In the genomic region with DNA sequence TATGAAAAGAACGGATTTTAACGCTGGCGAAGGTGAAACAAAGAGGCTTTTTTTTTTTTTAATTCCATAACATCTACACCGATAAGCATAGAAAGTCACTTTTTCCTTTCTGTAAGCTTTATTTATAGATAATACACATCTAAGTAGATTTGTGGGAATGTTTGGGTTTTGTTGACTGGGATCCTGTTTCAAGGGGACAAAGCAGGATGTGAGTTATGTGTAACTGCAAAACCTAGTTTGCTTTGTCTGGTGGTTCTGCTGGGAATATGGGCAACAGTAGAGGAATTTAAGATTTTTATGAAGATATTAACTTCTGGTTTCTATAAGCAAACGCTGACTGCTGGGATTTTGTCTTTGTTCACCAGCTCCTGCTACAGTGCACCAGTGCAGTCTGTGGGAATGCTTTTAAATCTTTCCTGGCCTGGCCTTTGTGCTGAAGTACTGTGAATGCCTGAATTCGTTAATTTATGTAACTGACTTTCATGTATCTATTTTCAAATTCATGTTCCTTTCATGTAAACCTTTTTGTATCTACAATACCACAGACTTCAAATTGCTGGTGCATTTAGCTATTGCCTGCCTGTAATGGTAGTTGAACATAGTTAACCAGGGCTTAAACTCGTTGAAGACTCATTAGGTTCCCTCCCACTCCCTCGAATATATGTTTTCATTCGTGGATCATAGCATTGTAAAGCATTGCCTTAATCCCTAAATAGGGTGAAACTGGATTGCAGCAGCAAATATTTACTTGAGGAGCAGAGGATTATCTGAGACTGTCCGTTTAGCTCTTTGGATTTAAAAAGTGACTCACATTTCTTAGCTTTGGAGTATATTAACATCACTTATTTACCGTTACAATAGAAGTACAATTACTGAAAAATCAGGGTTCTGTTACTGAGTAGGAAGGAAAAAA, we compare ENCODE assay signal across 7 cellular contexts. TPM values are rescaled to one million over a fixed set of nuclear protein-coding genes. Genes with fewer than 3 reads are reported as not detected.
A peak's percentile ranks its signal among the peaks of the same experiment; 100 is the strongest.
DNase-seq lines count a peak whose midpoint lies in the region; ATAC-seq and TF ChIP-seq lines count a peak whose summit lies in the region.

No MANE protein-coding gene starts in this region.

- H3K9ac ChIP-seq in HCT116 (ENCODE audit: low read length), result peak overlapping the region; percentile 81

- intact Hi-C loops in HCT116 (cut with micrococcal nuclease), result loop anchor here (5.0 to 10.0 kb wide), 3 partner anchors 75 to 438 kb away; a partner anchor contains a TSS

- no peak for DNase-seq in HCT116 (ENCODE audit: low read depth, low spot score)
- DNase-seq in fibroblast of villous mesenchyme (ENCODE audit: low read depth), result peak; percentile 7
- peak; percentile 6 for DNase-seq in renal cortical epithelial cell (ENCODE audit: low read depth)
- DNase-seq in SK-N-DZ (ENCODE audit: low spot score), result no peak
- no peak for DNase-seq in COLO829 (ENCODE audit: low spot score)

- no peak overlapping the region for H2AFZ ChIP-seq in HCT116 (ENCODE audit: low read depth, low read length, poor library complexity, severe bottlenecking)

- H3K27ac ChIP-seq in HCT116 (ENCODE audit: low read depth, low read length), result no peak overlapping the region

- no peak for TF ChIP-seq POLR2A in HCT116 (IDR thresholded peaks at IDR 0.05; ENCODE audit: borderline replicate concordance, extremely low read depth, insufficient read depth, insufficient read length)

- peaks cover 0 to 7% of the 10 kb centered on the region in 2 experiments; a peak in 3 of 4 replicates for H3K4me1 ChIP-seq in HCT116 (ENCODE audit: control insufficient read depth in 1 of 2, insufficient read depth in 2 of 2, low read length in 2 of 2)

- no peaks in the 10 kb centered on the region for H3K36me3 ChIP-seq in HCT116 (ENCODE audit: control insufficient read depth in 1 of 2, insufficient read depth in 2 of 2, low read length in 2 of 2)

- peaks cover 21% of the 10 kb centered on the region for H3K79me2 ChIP-seq in HCT116 (ENCODE audit: insufficient read depth, low read length)

- H3K9me3 ChIP-seq in HCT116 (ENCODE audit: control insufficient read depth in 1 of 2, insufficient read depth in 1 of 2, low read depth in 1 of 2, low read length in 2 of 2), result no peaks in the 10 kb centered on the region

- H4K20me1 ChIP-seq in HCT116 (ENCODE audit: insufficient read depth), result no peaks in the 10 kb centered on the region

- H3K4me3 ChIP-seq in HCT116 (replicated peaks in 1 of 2; ENCODE audit: low read depth in 1 of 2, low read length in 2 of 2) (peak overlapping the region; percentile 88 to 96), fibroblast of villous mesenchyme (ENCODE audit: low read depth, low read length) (peak overlapping the region; percentile 97)

- BruUV-seq in HCT116 (replicated peaks; lab: Mats Ljungman, UMichigan), result no TSS peak

- RAD21 ChIA-PET in HCT116 (lab: Charles Lee; ENCODE audit: low non-redundant PET in 1 of 2, low total read pairs in 2 of 2, uncharacterized antibody in 2 of 2, unreplicated experiment in 2 of 2), result no interaction called here

- POLR2A ChIA-PET in HCT116 (lab: Charles Lee), result interaction anchor here (1.0 to 1.2 kb wide), 2 partner anchors 8 to 9 kb away, joined by 4 to 6 read pairs; no protein-coding TSS in a partner anchor

- CTCF ChIA-PET in HCT116 (lab: Charles Lee), result interaction anchor here (1.3 to 3.0 kb wide), 2 partner anchors 9 to 22 kb away, joined by 3 to 14 read pairs; no protein-coding TSS in a partner anchor

- peak overlapping the region; percentile 84 for H3K4me2 ChIP-seq in HCT116 (ENCODE audit: low read length)

- TF ChIP-seq CTCF in HCT116 (IDR thresholded peaks at IDR 0.05 in 2 of 3, conservative IDR thresholded peaks at IDR 0.05 in 1 of 3; ENCODE audit: borderline replicate concordance in 1 of 3, insufficient read depth in 1 of 3, low read depth in 2 of 3, low read length in 2 of 3) (no peak), fibroblast of villous mesenchyme (IDR thresholded peaks at IDR 0.05; ENCODE audit: insufficient read depth, low read depth, low read length) (no peak)

- ATAC-seq in HCT116 (no peak), SK-N-SH treated with all-trans-retinoic acid at 6 μM for 48 hours (peak; percentile 24), HG03039 (IDR thresholded peaks at IDR 0.05; ENCODE audit: unreplicated experiment) (no peak)

- no peaks in the 10 kb centered on the region for H3K27me3 ChIP-seq in HCT116 (ENCODE audit: insufficient read depth, low read length)

- TF ChIP-seq RAD21 in HCT116 (IDR thresholded peaks at IDR 0.05; ENCODE audit: low read depth), result no peak

- H3K9me2 ChIP-seq in HCT116 (ENCODE audit: insufficient read depth), result no peaks in the 10 kb centered on the region

TF ChIP-seq in HCT116, 20 proteins besides CTCF, POLR2A, EP300 and RAD21 (continues in another document):
- no peak for TF ChIP-seq ZNF274 (IDR thresholded peaks at IDR 0.05; ENCODE audit: low read depth, low read length)
- TF ChIP-seq TCF7L2 (IDR thresholded peaks at IDR 0.05; ENCODE audit: borderline replicate concordance, extremely low read depth, insufficient read depth, insufficient read length), result no peak
- TF ChIP-seq CEBPB (IDR thresholded peaks at IDR 0.05; ENCODE audit: low read depth), result no peak
- TF ChIP-seq FOSL1 (IDR thresholded peaks at IDR 0.05; ENCODE audit: low read depth), result no peak
- TF ChIP-seq SIN3A (IDR thresholded peaks at IDR 0.05; ENCODE audit: low read depth), result no peak
- no peak for TF ChIP-seq EZH2 (IDR thresholded peaks at IDR 0.05)
- no peak for TF ChIP-seq YY1 (IDR thresholded peaks at IDR 0.05; ENCODE audit: extremely low read depth, insufficient replicate concordance, low read depth, low read length)
- no peak for TF ChIP-seq ZFX (IDR thresholded peaks at IDR 0.05)
- no peak for TF ChIP-seq POLR2AphosphoS5 (IDR thresholded peaks at IDR 0.05; ENCODE audit: low read depth, low read length)
- TF ChIP-seq, protein P1, sequence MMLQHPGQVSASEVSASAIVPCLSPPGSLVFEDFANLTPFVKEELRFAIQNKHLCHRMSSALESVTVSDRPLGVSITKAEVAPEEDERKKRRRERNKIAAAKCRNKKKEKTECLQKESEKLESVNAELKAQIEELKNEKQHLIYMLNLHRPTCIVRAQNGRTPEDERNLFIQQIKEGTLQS (IDR thresholded peaks at IDR 0.05), result no peak
- TF ChIP-seq EGR1 (IDR thresholded peaks at IDR 0.05; ENCODE audit: low read depth), result no peak
- TF ChIP-seq, protein P2, sequence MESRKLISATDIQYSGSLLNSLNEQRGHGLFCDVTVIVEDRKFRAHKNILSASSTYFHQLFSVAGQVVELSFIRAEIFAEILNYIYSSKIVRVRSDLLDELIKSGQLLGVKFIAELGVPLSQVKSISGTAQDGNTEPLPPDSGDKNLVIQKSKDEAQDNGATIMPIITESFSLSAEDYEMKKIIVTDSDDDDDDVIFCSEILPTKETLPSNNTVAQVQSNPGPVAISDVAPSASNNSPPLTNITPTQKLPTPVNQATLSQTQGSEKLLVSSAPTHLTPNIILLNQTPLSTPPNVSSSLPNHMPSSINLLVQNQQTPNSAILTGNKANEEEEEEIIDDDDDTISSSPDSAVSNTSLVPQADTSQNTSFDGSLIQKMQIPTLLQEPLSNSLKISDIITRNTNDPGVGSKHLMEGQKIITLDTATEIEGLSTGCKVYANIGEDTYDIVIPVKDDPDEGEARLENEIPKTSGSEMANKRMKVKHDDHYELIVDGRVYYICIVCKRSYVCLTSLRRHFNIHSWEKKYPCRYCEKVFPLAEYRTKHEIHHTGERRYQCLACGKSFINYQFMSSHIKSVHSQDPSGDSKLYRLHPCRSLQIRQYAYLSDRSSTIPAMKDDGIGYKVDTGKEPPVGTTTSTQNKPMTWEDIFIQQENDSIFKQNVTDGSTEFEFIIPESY (IDR thresholded peaks at IDR 0.05; ENCODE audit: extremely low read depth, insufficient replicate concordance, low read length), result no peak

TF ChIP-seq in SK-N-SH treated with all-trans-retinoic acid at 6 μM for 48 hours, 23 proteins besides CTCF, POLR2A, EP300 and RAD21:
- TF ChIP-seq ESRRG (CRISPR knock-in tag; IDR thresholded peaks at IDR 0.05) (no peak), ISL1 (CRISPR knock-in tag; IDR thresholded peaks at IDR 0.05) (no peak), PPARA (CRISPR knock-in tag; IDR thresholded peaks at IDR 0.05; ENCODE audit: borderline replicate concordance) (no peak), ZNF70 (CRISPR knock-in tag; IDR thresholded peaks at IDR 0.05) (no peak), ZNF565 (CRISPR knock-in tag; conservative IDR thresholded peaks at IDR 0.05; ENCODE audit: low read depth) (no peak), TCF4 (CRISPR knock-in tag; IDR thresholded peaks at IDR 0.05; ENCODE audit: borderline replicate concordance) (no peak), ARNTL (CRISPR knock-in tag; IDR thresholded peaks at IDR 0.05; ENCODE audit: borderline replicate concordance, low read depth) (no peak), OSR1 (CRISPR knock-in tag; IDR thresholded peaks at IDR 0.05) (no peak), TOX (CRISPR knock-in tag; IDR thresholded peaks at IDR 0.05; ENCODE audit: borderline replicate concordance) (no peak), ZFP3 (CRISPR knock-in tag; IDR thresholded peaks at IDR 0.05) (no peak), CSDC2 (CRISPR knock-in tag; IDR thresholded peaks at IDR 0.05) (no peak)
- TF ChIP-seq, protein P3, sequence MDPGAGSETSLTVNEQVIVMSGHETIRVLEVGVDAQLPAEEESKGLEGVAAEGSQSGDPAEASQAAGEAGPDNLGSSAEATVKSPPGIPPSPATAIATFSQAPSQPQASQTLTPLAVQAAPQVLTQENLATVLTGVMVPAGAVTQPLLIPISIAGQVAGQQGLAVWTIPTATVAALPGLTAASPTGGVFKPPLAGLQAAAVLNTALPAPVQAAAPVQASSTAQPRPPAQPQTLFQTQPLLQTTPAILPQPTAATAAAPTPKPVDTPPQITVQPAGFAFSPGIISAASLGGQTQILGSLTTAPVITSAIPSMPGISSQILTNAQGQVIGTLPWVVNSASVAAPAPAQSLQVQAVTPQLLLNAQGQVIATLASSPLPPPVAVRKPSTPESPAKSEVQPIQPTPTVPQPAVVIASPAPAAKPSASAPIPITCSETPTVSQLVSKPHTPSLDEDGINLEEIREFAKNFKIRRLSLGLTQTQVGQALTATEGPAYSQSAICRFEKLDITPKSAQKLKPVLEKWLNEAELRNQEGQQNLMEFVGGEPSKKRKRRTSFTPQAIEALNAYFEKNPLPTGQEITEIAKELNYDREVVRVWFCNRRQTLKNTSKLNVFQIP (CRISPR knock-in tag; IDR thresholded peaks at IDR 0.05; ENCODE audit: borderline replicate concordance, low read depth), result no peak

RNA-seq across cellular contexts. Expression of a gene that starts 1.5 kb away (rescaled TPM):
- total RNA-seq in HCT116 (2021; ENCODE audit: unreplicated experiment), result 20.6 TPM
- polyA plus RNA-seq in HCT116 (2012), result 13.0 and 13.9 TPM in 2 replicates
- total RNA-seq in fibroblast of villous mesenchyme, result 27.6 and 34.1 TPM in 2 replicates
- total RNA-seq in renal cortical epithelial cell, result 50.6 and 53.1 TPM in 2 replicates
- 57.2 and 139 TPM in 2 replicates for polyA plus RNA-seq in SK-N-DZ (2014; cell fraction: cytosol; rRNA removed)
- polyA plus RNA-seq in SK-N-DZ (2014; cell fraction: nucleus; rRNA removed), result 30.7 and 37.6 TPM in 2 replicates

Comparison
In these comparisons a context has a peak if more than half of its experiments do, and no peak if none do; other contexts are left out.
1. DNase-seq: peak in fibroblast of villous mesenchyme (single experiment) and renal cortical epithelial cell (single experiment); none in HCT116 (single experiment), SK-N-DZ (single experiment) and COLO829 (single experiment).